29 cellular contexts compared by ENCODE assay signal in genomic region chr6:75498862-75499261, GRCh38. TPM values are rescaled to one million over a fixed set of nuclear protein-coding genes. Genes with fewer than 3 reads are reported as not detected.
"Had no signal": no experiment of that assay in that cellular context is flagged by ENCODE, and none has a peak within 500 bp of the region (broad histone marks: within the 10 kb centered on the region; RNA-seq: fewer than 3 reads in every experiment).

No MANE protein-coding gene starts in this region.

- H3K4me1 ChIP-seq: foreskin keratinocyte, thyroid gland, vagina had no signal

- H3K36me3 ChIP-seq: esophagus muscularis mucosa, gastroesophageal sphincter, ovary, sigmoid colon, stomach, thyroid gland, vagina had no signal

- H3K27ac ChIP-seq: coronary artery, dorsolateral prefrontal cortex, esophagus muscularis mucosa, foreskin keratinocyte, gastroesophageal sphincter, ovary, psoas muscle, sigmoid colon, stomach, thyroid gland, vagina had no signal

- ATAC-seq: foreskin keratinocyte; gastroesophageal sphincter; left colon; naive thymus-derived CD8-positive, alpha-beta T cell; psoas muscle; right cardiac atrium; stimulated activated effector memory CD8-positive, alpha-beta T cell treated with anti-CD3 and anti-CD28 coated beads, Interleukin-12 subunit alpha, Interleukin-12 subunit beta, amount 100 ng/mL, for 72 hours had no signal

- H3K4me3 ChIP-seq: coronary artery, dorsolateral prefrontal cortex, esophagus muscularis mucosa, gastroesophageal sphincter, ovary, psoas muscle, sigmoid colon, stomach, thyroid gland, vagina had no signal

- H3K27me3 ChIP-seq: dorsolateral prefrontal cortex, esophagus muscularis mucosa, gastroesophageal sphincter, ovary, sigmoid colon, stomach, thyroid gland, vagina had no signal

- DNase-seq: dorsolateral prefrontal cortex; effector CD4-positive, alpha-beta T cell; foreskin keratinocyte; hypothalamus; immature natural killer cell; islet precursor cell; kidney glomerular epithelial cell; left colon; mesenchymal stem cell; midbrain; naive thymus-derived CD8-positive, alpha-beta T cell; nephron progenitor cell; nucleus accumbens; ovary; posterior cingulate gyrus; psoas muscle; right cardiac atrium; sigmoid colon; stimulated activated CD4-positive, alpha-beta T cell treated with anti-CD3 and anti-CD28 coated beads, Interleukin-2, amount 100 ng/mL, for 24 hours; stimulated activated CD4-positive, alpha-beta T cell treated with anti-CD3 and anti-CD28 coated beads, Interleukin-4, amount 100 ng/mL, for 24 hours; stimulated activated naive CD4-positive, alpha-beta T cell treated with Interleukin-2 at 50 U/mL for 16 hours; stomach; thyroid gland; trophoblast cell had no signal

- H3K9me3 ChIP-seq: esophagus muscularis mucosa, gastroesophageal sphincter, ovary, psoas muscle, sigmoid colon, stomach, thyroid gland, vagina had no signal

RNA-seq across cellular contexts. Expression of gene FILIP1, which starts 5.3 kb away (rescaled TPM):
- total RNA-seq: foreskin keratinocyte; naive thymus-derived CD8-positive, alpha-beta T cell had no signal
- polyA plus RNA-seq: foreskin keratinocyte, immature natural killer cell had no signal
